ENCODE assay signal across 8 cellular contexts in genomic region chr21:20998456-20998789, GRCh38. TPM values are rescaled to one million over a fixed set of nuclear protein-coding genes. Genes with fewer than 3 reads are reported as not detected.
DNase-seq lines count a peak whose midpoint lies in the region; ATAC-seq and TF ChIP-seq lines count a peak whose summit lies in the region.

No MANE protein-coding gene starts in this region.

- H3K9me2 ChIP-seq in PC-3 (replicated peaks; ENCODE audit: low read length), result no peaks in the 10 kb centered on the region

- ATAC-seq in GM19452 (IDR thresholded peaks at IDR 0.05; ENCODE audit: unreplicated experiment) (peak; percentile 35), PC-3 (no peak), GM19397 (IDR thresholded peaks at IDR 0.05; ENCODE audit: unreplicated experiment) (no peak), HG03025 (IDR thresholded peaks at IDR 0.05; ENCODE audit: low FRiP score, unreplicated experiment) (no peak)

- H3F3A ChIP-seq in PC-3 (ENCODE audit: low read length, unreplicated experiment), result no peaks in the 10 kb centered on the region

- no peak for TF ChIP-seq CTCF in PC-3 (conservative IDR thresholded peaks at IDR 0.05; ENCODE audit: low read depth, low read length)
- TF ChIP-seq CTCF in fibroblast of pulmonary artery (IDR thresholded peaks at IDR 0.05; ENCODE audit: low read length, missing control alignments), result no peak

- H3K9me3 ChIP-seq in PC-3 (ENCODE audit: low read length), result no peaks in the 10 kb centered on the region

- H3K4me2 ChIP-seq in PC-3 (ENCODE audit: low read length), result peak overlapping the region; percentile 97

- no peaks in the 10 kb centered on the region; the same call in 1 of the 2 replicates for H3K4me1 ChIP-seq in PC-3 (ENCODE audit: insufficient read depth, low read length)
- H3K4me1 ChIP-seq in rectal smooth muscle tissue (ENCODE audit: control insufficient read depth, insufficient read depth, low read length), result no peaks in the 10 kb centered on the region

- peak overlapping the region; percentile 18; the same call in 1 of the 2 replicates for H3K9ac ChIP-seq in PC-3 (ENCODE audit: low read length)
- H3K9ac ChIP-seq in rectal smooth muscle tissue (ENCODE audit: low read length), result no peak overlapping the region

- H3K36me3 ChIP-seq in PC-3 (ENCODE audit: low read depth, low read length), result no peaks in the 10 kb centered on the region
- H3K36me3 ChIP-seq in rectal smooth muscle tissue (ENCODE audit: control insufficient read depth, insufficient read depth, low read length), result no peaks in the 10 kb centered on the region

- H2AFZ ChIP-seq in PC-3 (ENCODE audit: low read length), result peak overlapping the region; percentile 98

- H3K27ac ChIP-seq in PC-3 (ENCODE audit: low read length) (no peak overlapping the region), rectal smooth muscle tissue (ENCODE audit: low read depth, low read length) (peak overlapping the region; percentile 14)

- peak overlapping the region; percentile 67 for H3K4me3 ChIP-seq in PC-3 (ENCODE audit: low read length)
- peak overlapping the region; percentile 77 for H3K4me3 ChIP-seq in fibroblast of pulmonary artery (replicated peaks; ENCODE audit: low read depth, low read length)
- H3K4me3 ChIP-seq in rectal smooth muscle tissue (ENCODE audit: low read length), result peak overlapping the region; percentile 80

- POLR2A ChIA-PET in PC-3 (lab: Charles Lee; ENCODE audit: unreplicated experiment), result no interaction called here

- H3K27me3 ChIP-seq in PC-3 (ENCODE audit: low read length) (peaks cover 5% of the 10 kb centered on the region; the same call in 1 of the 2 replicates), rectal smooth muscle tissue (ENCODE audit: control insufficient read depth, insufficient read depth, low read length) (no peaks in the 10 kb centered on the region)

- CTCF ChIA-PET in PC-3 (lab: Charles Lee), result interaction anchor here (1.2 kb wide), 1 partner anchor 27 kb away, joined by 3 read pairs; no protein-coding TSS in a partner anchor

- BruUV-seq in PC-3 (replicated peaks; lab: Mats Ljungman, UMichigan), result no TSS peak

- H4K20me1 ChIP-seq in PC-3 (ENCODE audit: low read length), result no peaks in the 10 kb centered on the region

- H3K79me2 ChIP-seq in PC-3 (ENCODE audit: low read length), result no peaks in the 10 kb centered on the region

- intact Hi-C loops in PC-3 (cut with micrococcal nuclease), result loop anchor here (2.0 kb wide), 1 partner anchor 922 kb away; no protein-coding TSS in a partner anchor

- DNase-seq in PC-3 (no peak), fibroblast of pulmonary artery (ENCODE audit: low read depth) (no peak), hippocampal formation (lab: John Stamatoyannopoulos, UW) (no peak), HK-2 (ENCODE audit: unreplicated experiment) (no peak)

RNA-seq across cellular contexts. Expression of gene NCAM2, which starts 0.2 kb away (rescaled TPM):
- 0.12 and 2.4 TPM in 2 replicates for total RNA-seq in PC-3 (2014; rRNA removed)
